Comparison of ENCODE assay signal across 8 cellular contexts in the genomic region with DNA sequence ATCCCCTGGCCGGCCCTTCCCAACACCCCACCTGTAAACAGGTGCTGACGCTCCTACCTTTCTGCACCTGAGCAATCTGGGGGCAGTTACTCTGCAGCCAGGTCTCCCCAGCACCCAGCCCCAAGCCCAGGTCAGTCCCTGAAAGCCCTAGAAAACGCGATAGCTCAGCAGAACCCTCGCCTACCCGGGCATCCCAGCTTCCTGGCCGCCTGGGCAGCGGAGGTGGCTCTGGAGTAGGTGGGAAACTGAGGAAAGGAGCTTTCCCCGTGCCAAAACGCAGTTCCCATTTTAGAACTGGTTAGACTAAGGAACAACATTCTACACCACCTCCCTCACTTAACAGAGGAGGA. TPM values are rescaled to one million over a fixed set of nuclear protein-coding genes. Genes with fewer than 3 reads are reported as not detected.
A peak's percentile ranks its signal among the peaks of the same experiment; 100 is the strongest.
DNase-seq lines count a peak whose midpoint lies in the region; ATAC-seq and TF ChIP-seq lines count a peak whose summit lies in the region.

No MANE protein-coding gene starts in this region.

- CTCF ChIA-PET in HCT116 (lab: Charles Lee), result no interaction called here

- H3K9me2 ChIP-seq in HCT116 (ENCODE audit: insufficient read depth), result no peaks in the 10 kb centered on the region

- H2AFZ ChIP-seq in HCT116 (ENCODE audit: low read depth, low read length, poor library complexity, severe bottlenecking), result peak overlapping the region; percentile 31

- no peaks in the 10 kb centered on the region for H3K27me3 ChIP-seq in HCT116 (ENCODE audit: insufficient read depth, low read length)
- H3K27me3 ChIP-seq in iPS-15b (ENCODE audit: control insufficient read depth, insufficient read depth, low read length), result peaks cover 43% of the 10 kb centered on the region
- H3K27me3 ChIP-seq in spleen (replicated peaks in 1 of 7), result peaks cover 0 to 26% (median 14%) of the 10 kb centered on the region in 7 donors

- ATAC-seq in HCT116 (peak; percentile 7), HG02763 (IDR thresholded peaks at IDR 0.05; ENCODE audit: unreplicated experiment) (no peak), GM18873 (IDR thresholded peaks at IDR 0.05; ENCODE audit: low FRiP score, unreplicated experiment) (no peak)

- TF ChIP-seq RAD21 in HCT116 (IDR thresholded peaks at IDR 0.05; ENCODE audit: low read depth), result no peak

- H3K4me2 ChIP-seq in HCT116 (ENCODE audit: low read length), result peak overlapping the region; percentile 91

- no peaks in the 10 kb centered on the region for H3K9me3 ChIP-seq in HCT116 (ENCODE audit: control insufficient read depth in 1 of 2, insufficient read depth in 1 of 2, low read depth in 1 of 2, low read length in 2 of 2)
- H3K9me3 ChIP-seq in iPS-15b (ENCODE audit: control insufficient read depth, insufficient read depth, low read length), result no peaks in the 10 kb centered on the region
- no peaks in the 10 kb centered on the region for H3K9me3 ChIP-seq in spleen

- no peak for TF ChIP-seq CTCF in HCT116 (IDR thresholded peaks at IDR 0.05 in 2 of 3, conservative IDR thresholded peaks at IDR 0.05 in 1 of 3; ENCODE audit: borderline replicate concordance in 1 of 3, insufficient read depth in 1 of 3, low read depth in 2 of 3, low read length in 2 of 3)
- TF ChIP-seq CTCF in spleen (IDR thresholded peaks at IDR 0.05 in 8 of 11, conservative IDR thresholded peaks at IDR 0.05 in 3 of 11), result no peak

- H3K79me2 ChIP-seq in HCT116 (ENCODE audit: insufficient read depth, low read length), result no peaks in the 10 kb centered on the region

- no peaks in the 10 kb centered on the region for H3K9me3 Mint-ChIP-seq in activated T-helper 2 cell treated with anti-CD3 and anti-CD28 coated beads, Interferon-gamma antibody, Interleukin-2, Interleukin-4, amounts not matched to agents 10 μg/mL and 5 μg/mL and 100 μg/mL, durations not matched to agents 14 hours and 24 hours and 36 hours

- intact Hi-C loops in HCT116 (cut with micrococcal nuclease) (no loop called here), spleen (cut with DNase I; ENCODE audit: low total_unique reads) (no loop called here)
- intact Hi-C loops in activated T-helper 2 cell treated with anti-CD3 and anti-CD28 coated beads, Interferon-gamma antibody, Interleukin-2, Interleukin-4, amounts not matched to agents 10 μg/mL and 5 μg/mL and 100 μg/mL, durations not matched to agents 14 hours and 24 hours and 36 hours (cut with micrococcal nuclease), result loop anchor here (1.0 to 5.0 kb wide), 3 partner anchors 30 to 183 kb away; a partner anchor contains a TSS

- H3K27ac ChIP-seq in HCT116 (ENCODE audit: low read depth, low read length) (no peak overlapping the region; the same call in 1 of the 2 replicates), spleen (peak overlapping the region in 6 of 8 donors; percentile 40 to 83 (median 66))

- BruUV-seq in HCT116 (replicated peaks; lab: Mats Ljungman, UMichigan), result TSS peak; percentile 51

- peaks cover 3% of the 10 kb centered on the region for H3K27me3 Mint-ChIP-seq in activated T-helper 2 cell treated with anti-CD3 and anti-CD28 coated beads, Interferon-gamma antibody, Interleukin-2, Interleukin-4, amounts not matched to agents 10 μg/mL and 5 μg/mL and 100 μg/mL, durations not matched to agents 14 hours and 24 hours and 36 hours (ENCODE audit: low read depth)

- POLR2A ChIA-PET in HCT116 (lab: Charles Lee), result no interaction called here

- H3K4me3 ChIP-seq in HCT116 (replicated peaks in 1 of 2; ENCODE audit: low read depth in 1 of 2, low read length in 2 of 2), result peak overlapping the region; percentile 43 to 65
- peak overlapping the region; percentile 95 for H3K4me3 ChIP-seq in iPS-15b (ENCODE audit: low read depth, low read length)
- peak overlapping the region; percentile 43 to 88 (median 62) for H3K4me3 ChIP-seq in spleen

- H3K4me1 ChIP-seq in HCT116 (ENCODE audit: control insufficient read depth in 1 of 2, insufficient read depth in 2 of 2, low read length in 2 of 2), result peaks cover 15 to 51% of the 10 kb centered on the region in 2 experiments
- H3K4me1 ChIP-seq in iPS-15b (ENCODE audit: control insufficient read depth, insufficient read depth, low read length), result peaks cover 4% of the 10 kb centered on the region
- H3K4me1 ChIP-seq in spleen, result peaks cover 7 to 30% (median 22%) of the 10 kb centered on the region in 6 donors

- no peaks in the 10 kb centered on the region for H4K20me1 ChIP-seq in HCT116 (ENCODE audit: insufficient read depth)

- RAD21 ChIA-PET in HCT116 (lab: Charles Lee; ENCODE audit: low non-redundant PET in 1 of 2, low total read pairs in 2 of 2, uncharacterized antibody in 2 of 2, unreplicated experiment in 2 of 2), result no interaction called here

- TF ChIP-seq POLR2A in HCT116 (IDR thresholded peaks at IDR 0.05; ENCODE audit: borderline replicate concordance, extremely low read depth, insufficient read depth, insufficient read length) (no peak), spleen (IDR thresholded peaks at IDR 0.05) (no peak)

- no peaks in the 10 kb centered on the region for H3K36me3 Mint-ChIP-seq in activated T-helper 2 cell treated with anti-CD3 and anti-CD28 coated beads, Interferon-gamma antibody, Interleukin-2, Interleukin-4, amounts not matched to agents 10 μg/mL and 5 μg/mL and 100 μg/mL, durations not matched to agents 14 hours and 24 hours and 36 hours (ENCODE audit: low read depth)

- no peak overlapping the region for H3K27ac Mint-ChIP-seq in activated T-helper 2 cell treated with anti-CD3 and anti-CD28 coated beads, Interferon-gamma antibody, Interleukin-2, Interleukin-4, amounts not matched to agents 10 μg/mL and 5 μg/mL and 100 μg/mL, durations not matched to agents 14 hours and 24 hours and 36 hours

- H3K4me3 Mint-ChIP-seq in activated T-helper 2 cell treated with anti-CD3 and anti-CD28 coated beads, Interferon-gamma antibody, Interleukin-2, Interleukin-4, amounts not matched to agents 10 μg/mL and 5 μg/mL and 100 μg/mL, durations not matched to agents 14 hours and 24 hours and 36 hours (ENCODE audit: low read depth), result peak overlapping the region; percentile 82

- H3K9ac ChIP-seq in HCT116 (ENCODE audit: low read length), result peak overlapping the region; percentile 36; the same call in 1 of the 2 replicates
- H3K9ac ChIP-seq in iPS-15b (ENCODE audit: low read depth, low read length), result no peak overlapping the region

- no peak for DNase-seq in HCT116 (ENCODE audit: low read depth, low spot score)
- DNase-seq in activated T-helper 2 cell treated with anti-CD3 and anti-CD28 coated beads, Interferon-gamma antibody, Interleukin-2, Interleukin-4, amounts not matched to agents 10 μg/mL and 5 μg/mL and 100 μg/mL, durations not matched to agents 14 hours and 24 hours and 36 hours (ENCODE audit: low spot score), result no peak
- DNase-seq in spleen, result no peak
- no peak for DNase-seq in HK-2 (ENCODE audit: unreplicated experiment)
- DNase-seq in NCI-H226, result no peak

- peaks cover 45% of the 10 kb centered on the region for H3K4me1 Mint-ChIP-seq in activated T-helper 2 cell treated with anti-CD3 and anti-CD28 coated beads, Interferon-gamma antibody, Interleukin-2, Interleukin-4, amounts not matched to agents 10 μg/mL and 5 μg/mL and 100 μg/mL, durations not matched to agents 14 hours and 24 hours and 36 hours (ENCODE audit: low read depth)

- H3K36me3 ChIP-seq in HCT116 (ENCODE audit: control insufficient read depth in 1 of 2, insufficient read depth in 2 of 2, low read length in 2 of 2) (no peaks in the 10 kb centered on the region), iPS-15b (ENCODE audit: control insufficient read depth, insufficient read depth, low read length) (no peaks in the 10 kb centered on the region), spleen (no peaks in the 10 kb centered on the region)

- WGBS in spleen, 5 donors, result 2 to 7% (median 3%) methylated on average over 10 of the region's 10 CpGs

TF ChIP-seq in HCT116, 20 proteins besides CTCF, POLR2A, EP300 and RAD21:
- TF ChIP-seq FOSL1 (IDR thresholded peaks at IDR 0.05; ENCODE audit: low read depth) (no peak), EGR1 (IDR thresholded peaks at IDR 0.05; ENCODE audit: low read depth) (no peak), SP1 (IDR thresholded peaks at IDR 0.05; ENCODE audit: low read depth) (no peak), SRF (IDR thresholded peaks at IDR 0.05; ENCODE audit: low read depth) (no peak)
- TF ChIP-seq, protein P1, sequence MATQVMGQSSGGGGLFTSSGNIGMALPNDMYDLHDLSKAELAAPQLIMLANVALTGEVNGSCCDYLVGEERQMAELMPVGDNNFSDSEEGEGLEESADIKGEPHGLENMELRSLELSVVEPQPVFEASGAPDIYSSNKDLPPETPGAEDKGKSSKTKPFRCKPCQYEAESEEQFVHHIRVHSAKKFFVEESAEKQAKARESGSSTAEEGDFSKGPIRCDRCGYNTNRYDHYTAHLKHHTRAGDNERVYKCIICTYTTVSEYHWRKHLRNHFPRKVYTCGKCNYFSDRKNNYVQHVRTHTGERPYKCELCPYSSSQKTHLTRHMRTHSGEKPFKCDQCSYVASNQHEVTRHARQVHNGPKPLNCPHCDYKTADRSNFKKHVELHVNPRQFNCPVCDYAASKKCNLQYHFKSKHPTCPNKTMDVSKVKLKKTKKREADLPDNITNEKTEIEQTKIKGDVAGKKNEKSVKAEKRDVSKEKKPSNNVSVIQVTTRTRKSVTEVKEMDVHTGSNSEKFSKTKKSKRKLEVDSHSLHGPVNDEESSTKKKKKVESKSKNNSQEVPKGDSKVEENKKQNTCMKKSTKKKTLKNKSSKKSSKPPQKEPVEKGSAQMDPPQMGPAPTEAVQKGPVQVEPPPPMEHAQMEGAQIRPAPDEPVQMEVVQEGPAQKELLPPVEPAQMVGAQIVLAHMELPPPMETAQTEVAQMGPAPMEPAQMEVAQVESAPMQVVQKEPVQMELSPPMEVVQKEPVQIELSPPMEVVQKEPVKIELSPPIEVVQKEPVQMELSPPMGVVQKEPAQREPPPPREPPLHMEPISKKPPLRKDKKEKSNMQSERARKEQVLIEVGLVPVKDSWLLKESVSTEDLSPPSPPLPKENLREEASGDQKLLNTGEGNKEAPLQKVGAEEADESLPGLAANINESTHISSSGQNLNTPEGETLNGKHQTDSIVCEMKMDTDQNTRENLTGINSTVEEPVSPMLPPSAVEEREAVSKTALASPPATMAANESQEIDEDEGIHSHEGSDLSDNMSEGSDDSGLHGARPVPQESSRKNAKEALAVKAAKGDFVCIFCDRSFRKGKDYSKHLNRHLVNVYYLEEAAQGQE (IDR thresholded peaks at IDR 0.05; ENCODE audit: low read depth), result no peak

RNA-seq across cellular contexts. Expression of a gene that starts 0.4 kb away (rescaled TPM):
- total RNA-seq in HCT116 (2021; ENCODE audit: unreplicated experiment), result 12.6 TPM
- polyA plus RNA-seq in HCT116 (2012), result 2.1 and 2.6 TPM in 2 replicates
- total RNA-seq in activated T-helper 2 cell treated with anti-CD3 and anti-CD28 coated beads, Interferon-gamma antibody, Interleukin-2, Interleukin-4, amounts not matched to agents 10 μg/mL and 5 μg/mL and 100 μg/mL, durations not matched to agents 14 hours and 24 hours and 36 hours, result 16.0 and 17.3 TPM in 2 replicates
- 100 to 1,000 TPM in 1 of 7 donors, 10 to 100 TPM in 6; 20.4 to 176 (median 31.1) TPM for total RNA-seq in spleen
- 1 to 10 TPM; 2.7 to 4.5 (median 3.1) TPM for polyA plus RNA-seq in spleen

RNA-seq across cellular contexts. Expression of a gene that starts 44.7 kb away (rescaled TPM):
- total RNA-seq in HCT116 (2021; ENCODE audit: unreplicated experiment), result not detected
- 0.02 TPM in 1 of 2 replicates, not detected in the other for polyA plus RNA-seq in HCT116 (2012)
- not detected in 2 replicates for total RNA-seq in activated T-helper 2 cell treated with anti-CD3 and anti-CD28 coated beads, Interferon-gamma antibody, Interleukin-2, Interleukin-4, amounts not matched to agents 10 μg/mL and 5 μg/mL and 100 μg/mL, durations not matched to agents 14 hours and 24 hours and 36 hours
- total RNA-seq in spleen, result not detected
- polyA plus RNA-seq in spleen, result not detected
